ENCODE assay signal across 24 cellular contexts in genomic region chr2:31888550-31888949, GRCh38.
DNase-seq lines count a peak whose midpoint lies in the region; ATAC-seq and TF ChIP-seq lines count a peak whose summit lies in the region.
"Had no signal": no experiment of that assay in that cellular context is flagged by ENCODE, and none has a peak within 500 bp of the region (broad histone marks: within the 10 kb centered on the region; RNA-seq: fewer than 3 reads in every experiment).

No MANE protein-coding gene starts in this region.

- peaks cover 24% of the 10 kb centered on the region for H3K4me1 ChIP-seq in smooth muscle cell (ENCODE audit: low read depth)
- H3K4me1 ChIP-seq: left ventricle myocardium inferior, uterus had no signal

- H3K9ac ChIP-seq in smooth muscle cell (ENCODE audit: low read depth), result no peak overlapping the region

- H3K79me2 ChIP-seq in smooth muscle cell (ENCODE audit: low read depth), result peaks cover 12% of the 10 kb centered on the region

- H3K27me3 Mint-ChIP-seq in activated CD8-positive, alpha-beta T cell treated with anti-CD3 and anti-CD28 coated beads, Interleukin-2, amount 10 ng/mL, durations not matched to agents 7 days and 5 days (ENCODE audit: low read depth), result no peaks in the 10 kb centered on the region
- H3K27me3 Mint-ChIP-seq in activated CD8-positive, alpha-beta T cell treated with anti-CD3 and anti-CD28 coated beads for 36 hours, result no peaks in the 10 kb centered on the region
- no peaks in the 10 kb centered on the region for H3K27me3 Mint-ChIP-seq in WTC11 (ENCODE audit: low read depth)
- no peaks in the 10 kb centered on the region for H3K27me3 Mint-ChIP-seq in osteocyte (ENCODE audit: unreplicated experiment)
- H3K27me3 Mint-ChIP-seq: activated CD4-positive, alpha-beta memory T cell treated with anti-CD3 and anti-CD28 coated beads, Interleukin-2, amount 10 ng/mL, durations not matched to agents 7 days and 5 days had no signal

- H3K4me3 Mint-ChIP-seq in activated CD8-positive, alpha-beta T cell treated with anti-CD3 and anti-CD28 coated beads, Interleukin-2, amount 10 ng/mL, durations not matched to agents 7 days and 5 days, result no peak overlapping the region
- H3K4me3 Mint-ChIP-seq in activated CD8-positive, alpha-beta T cell treated with anti-CD3 and anti-CD28 coated beads for 36 hours, result no peak overlapping the region
- H3K4me3 Mint-ChIP-seq in WTC11 (no peak overlapping the region), osteocyte (ENCODE audit: unreplicated experiment) (no peak overlapping the region)
- H3K4me3 Mint-ChIP-seq: activated CD4-positive, alpha-beta memory T cell treated with anti-CD3 and anti-CD28 coated beads, Interleukin-2, amount 10 ng/mL, durations not matched to agents 7 days and 5 days; immature natural killer cell; neural crest cell; T-helper 1 cell treated with Interleukin-12 subunit alpha and Interleukin-12 subunit beta and Interleukin-4 antibody, amounts not matched to agents 30 μg/mL and 1 μg/mL, for 36 hours had no signal

- TF ChIP-seq CTCF in activated CD8-positive, alpha-beta T cell treated with anti-CD3 and anti-CD28 coated beads for 36 hours (IDR thresholded peaks at IDR 0.05), result no peak
- TF ChIP-seq CTCF in WTC11 (IDR thresholded peaks at IDR 0.05), result no peak
- TF ChIP-seq CTCF in osteocyte (IDR thresholded peaks at IDR 0.05), result no peak
- no peak for TF ChIP-seq CTCF in smooth muscle cell (IDR thresholded peaks at IDR 0.05; ENCODE audit: borderline replicate concordance, insufficient read depth, poor library complexity, severe bottlenecking)

- H3K27ac ChIP-seq in smooth muscle cell (ENCODE audit: low read depth), result no peak overlapping the region
- H3K27ac ChIP-seq: C4-2B, heart right ventricle, left ventricle myocardium inferior, RWPE1, uterus had no signal

- intact Hi-C loops in activated CD8-positive, alpha-beta T cell treated with anti-CD3 and anti-CD28 coated beads for 36 hours (cut with micrococcal nuclease), result no loop called here

- H3K9me3 Mint-ChIP-seq in activated CD8-positive, alpha-beta T cell treated with anti-CD3 and anti-CD28 coated beads, Interleukin-2, amount 10 ng/mL, durations not matched to agents 7 days and 5 days (ENCODE audit: insufficient read depth), result no peaks in the 10 kb centered on the region
- H3K9me3 Mint-ChIP-seq in activated CD8-positive, alpha-beta T cell treated with anti-CD3 and anti-CD28 coated beads for 36 hours, result no peaks in the 10 kb centered on the region
- H3K9me3 Mint-ChIP-seq in WTC11 (no peaks in the 10 kb centered on the region), osteocyte (ENCODE audit: unreplicated experiment) (no peaks in the 10 kb centered on the region)
- H3K9me3 Mint-ChIP-seq: activated CD4-positive, alpha-beta memory T cell treated with anti-CD3 and anti-CD28 coated beads, Interleukin-2, amount 10 ng/mL, durations not matched to agents 7 days and 5 days; activated naive CD4-positive, alpha-beta T cell treated with anti-CD3 and anti-CD28 coated beads, Interleukin-2, amount 50 U/mL, for 72 hours; immature natural killer cell; neural crest cell; T-helper 1 cell treated with Interleukin-12 subunit alpha and Interleukin-12 subunit beta and Interleukin-4 antibody, amounts not matched to agents 30 μg/mL and 1 μg/mL, for 36 hours had no signal

- no peaks in the 10 kb centered on the region for H3K9me3 ChIP-seq in smooth muscle cell (replicated peaks; ENCODE audit: low read depth)
- H3K9me3 ChIP-seq: heart right ventricle, left ventricle myocardium inferior, mucosa of descending colon, spleen, uterus had no signal

- H3K4me1 Mint-ChIP-seq in activated CD8-positive, alpha-beta T cell treated with anti-CD3 and anti-CD28 coated beads, Interleukin-2, amount 10 ng/mL, durations not matched to agents 7 days and 5 days (ENCODE audit: low read depth), result peaks cover 10% of the 10 kb centered on the region
- no peaks in the 10 kb centered on the region for H3K4me1 Mint-ChIP-seq in activated CD8-positive, alpha-beta T cell treated with anti-CD3 and anti-CD28 coated beads for 36 hours (ENCODE audit: low read depth)
- H3K4me1 Mint-ChIP-seq in WTC11, result peaks cover 53% of the 10 kb centered on the region
- H3K4me1 Mint-ChIP-seq in osteocyte (ENCODE audit: unreplicated experiment), result peaks cover 34% of the 10 kb centered on the region
- H3K4me1 Mint-ChIP-seq: immature natural killer cell had no signal

- H3K4me3 ChIP-seq in smooth muscle cell, result no peak overlapping the region
- H3K4me3 ChIP-seq: heart right ventricle, left ventricle myocardium inferior, mucosa of descending colon, spleen, uterus had no signal

- H3K27ac Mint-ChIP-seq in activated CD8-positive, alpha-beta T cell treated with anti-CD3 and anti-CD28 coated beads, Interleukin-2, amount 10 ng/mL, durations not matched to agents 7 days and 5 days, result peak overlapping the region; percentile 28
- no peak overlapping the region for H3K27ac Mint-ChIP-seq in activated CD8-positive, alpha-beta T cell treated with anti-CD3 and anti-CD28 coated beads for 36 hours
- H3K27ac Mint-ChIP-seq in WTC11 (peak overlapping the region; percentile 76; the same call in 1 of the 2 replicates), osteocyte (ENCODE audit: unreplicated experiment) (peak overlapping the region; percentile 44)
- H3K27ac Mint-ChIP-seq: activated CD4-positive, alpha-beta memory T cell treated with anti-CD3 and anti-CD28 coated beads, Interleukin-2, amount 10 ng/mL, durations not matched to agents 7 days and 5 days; activated naive CD4-positive, alpha-beta T cell treated with anti-CD3 and anti-CD28 coated beads, Interleukin-2, amount 50 U/mL, for 72 hours; T-helper 1 cell treated with Interleukin-12 subunit alpha and Interleukin-12 subunit beta and Interleukin-4 antibody, amounts not matched to agents 30 μg/mL and 1 μg/mL, for 36 hours had no signal

- no peaks in the 10 kb centered on the region for H3F3A ChIP-seq in smooth muscle cell (ENCODE audit: low read depth)

- 94% methylated on average over 1 of the region's 1 CpG for WGBS in smooth muscle cell (ENCODE audit: low lambda C conversion rate)

- POLR2A ChIA-PET in activated CD8-positive, alpha-beta T cell treated with anti-CD3 and anti-CD28 coated beads, Interleukin-2, amount 10 ng/mL, durations not matched to agents 7 days and 5 days (lab: Charles Lee), result no interaction called here
- POLR2A ChIA-PET in activated CD8-positive, alpha-beta T cell treated with anti-CD3 and anti-CD28 coated beads for 36 hours (lab: Charles Lee), result no interaction called here
- POLR2A ChIA-PET in WTC11 (lab: Charles Lee), result no interaction called here

- CTCF ChIA-PET in activated CD8-positive, alpha-beta T cell treated with anti-CD3 and anti-CD28 coated beads, Interleukin-2, amount 10 ng/mL, durations not matched to agents 7 days and 5 days (lab: Charles Lee), result interaction anchor here (2.5 kb wide), 1 partner anchor 120 kb away, joined by 9 read pairs; no protein-coding TSS in a partner anchor
- CTCF ChIA-PET in activated CD8-positive, alpha-beta T cell treated with anti-CD3 and anti-CD28 coated beads for 36 hours (lab: Charles Lee), result no interaction called here
- CTCF ChIA-PET in WTC11 (lab: Charles Lee), result interaction anchor here (0.7 kb wide), 1 partner anchor 14 kb away, joined by 4 read pairs; no protein-coding TSS in a partner anchor

- H4K20me1 ChIP-seq in smooth muscle cell (ENCODE audit: low read depth), result peaks cover 61% of the 10 kb centered on the region

- no peak for ATAC-seq in activated CD8-positive, alpha-beta T cell treated with anti-CD3 and anti-CD28 coated beads, Interleukin-2, amount 10 ng/mL, durations not matched to agents 7 days and 5 days
- no peak for ATAC-seq in activated CD8-positive, alpha-beta T cell treated with anti-CD3 and anti-CD28 coated beads for 36 hours
- ATAC-seq in WTC11, result no peak
- ATAC-seq: activated naive CD4-positive, alpha-beta T cell treated with anti-CD3 and anti-CD28 coated beads, Interleukin-2, amount 50 U/mL, for 72 hours; heart right ventricle; mucosa of descending colon had no signal

- H3K4me2 ChIP-seq in smooth muscle cell, result no peak overlapping the region

- H2AFZ ChIP-seq in smooth muscle cell (ENCODE audit: low read depth), result no peak overlapping the region

- peaks cover 15% of the 10 kb centered on the region for H3K36me3 Mint-ChIP-seq in activated CD8-positive, alpha-beta T cell treated with anti-CD3 and anti-CD28 coated beads, Interleukin-2, amount 10 ng/mL, durations not matched to agents 7 days and 5 days (ENCODE audit: low read depth)
- H3K36me3 Mint-ChIP-seq in activated CD8-positive, alpha-beta T cell treated with anti-CD3 and anti-CD28 coated beads for 36 hours (ENCODE audit: low read depth), result peaks cover 11% of the 10 kb centered on the region
- H3K36me3 Mint-ChIP-seq in WTC11 (no peaks in the 10 kb centered on the region), osteocyte (ENCODE audit: unreplicated experiment) (no peaks in the 10 kb centered on the region)

- no peak for DNase-seq in activated CD8-positive, alpha-beta T cell treated with anti-CD3 and anti-CD28 coated beads, Interleukin-2, amount 10 ng/mL, durations not matched to agents 7 days and 5 days
- no peak for DNase-seq in activated CD8-positive, alpha-beta T cell treated with anti-CD3 and anti-CD28 coated beads for 36 hours
- DNase-seq in NOMO-1 (lab: John Stamatoyannopoulos, UW; ENCODE audit: unreplicated experiment in 2 of 2) (peak; percentile 36 to 81), WTC11 (ENCODE audit: low spot score) (no peak), osteocyte (ENCODE audit: extremely low spot score, unreplicated experiment) (no peak), smooth muscle cell (lab: John Stamatoyannopoulos, UW; ENCODE audit: unreplicated experiment) (no peak), NCI-H446 (lab: John Stamatoyannopoulos, UW) (no peak), hepatic stellate cell (ENCODE audit: low spot score) (no peak)
- DNase-seq: activated CD4-positive, alpha-beta memory T cell treated with anti-CD3 and anti-CD28 coated beads, Interleukin-2, amount 10 ng/mL, durations not matched to agents 7 days and 5 days; activated T-cell treated with anti-CD3 and anti-CD28 coated beads, Interleukin-2, amount 50 U/mL, for 48 hours; DMS53; heart right ventricle; immature natural killer cell; left ventricle myocardium inferior; mucosa of descending colon; NCI-H1417 treated with DMSO at 0.1 percent for 48 hours; NCI-H748 treated with DMSO at 0.1 percent for 48 hours; spleen; uterus had no signal

- no peaks in the 10 kb centered on the region for H3K27me3 ChIP-seq in smooth muscle cell (ENCODE audit: low read depth)
- H3K27me3 ChIP-seq: heart right ventricle, spleen, uterus had no signal

- no peaks in the 10 kb centered on the region for H3K36me3 ChIP-seq in smooth muscle cell (ENCODE audit: low read depth)
- H3K36me3 ChIP-seq: uterus had no signal

TF ChIP-seq in WTC11, 78 proteins besides CTCF, POLR2A, EP300 and RAD21 (continues in another document):
- no peak for TF ChIP-seq ETV6 (CRISPR knock-in tag; IDR thresholded peaks at IDR 0.05)
- no peak for TF ChIP-seq CBFB (CRISPR knock-in tag; IDR thresholded peaks at IDR 0.05; ENCODE audit: low read depth)
- TF ChIP-seq JAZF1 (CRISPR knock-in tag; IDR thresholded peaks at IDR 0.05), result no peak
- TF ChIP-seq JUN (CRISPR knock-in tag; IDR thresholded peaks at IDR 0.05), result no peak
- no peak for TF ChIP-seq GTF2I (CRISPR knock-in tag; conservative IDR thresholded peaks at IDR 0.05)

Comparison
In these comparisons a context has a peak if more than half of its experiments do, and no peak if none do; other contexts are left out.
1. DNase-seq: peak in NOMO-1 (2 of 2); none in activated CD8-positive, alpha-beta T cell treated with anti-CD3 and anti-CD28 coated beads, Interleukin-2, amount 10 ng/mL, durations not matched to agents 7 days and 5 days (single experiment), activated CD8-positive, alpha-beta T cell treated with anti-CD3 and anti-CD28 coated beads for 36 hours (single experiment), WTC11 (single experiment), osteocyte (single experiment), smooth muscle cell (single experiment), NCI-H446 (0 of 2) and hepatic stellate cell (single experiment).